ENCODE assay signal across 13 cellular contexts in genomic region chr19:15115080-15115479, GRCh38. TPM values are rescaled to one million over a fixed set of nuclear protein-coding genes. Genes with fewer than 3 reads are reported as not detected.
A peak's percentile ranks its signal among the peaks of the same experiment; 100 is the strongest.
DNase-seq lines count a peak whose midpoint lies in the region; ATAC-seq and TF ChIP-seq lines count a peak whose summit lies in the region.
"Had no signal": no experiment of that assay in that cellular context is flagged by ENCODE, and none has a peak within 500 bp of the region (broad histone marks: within the 10 kb centered on the region; RNA-seq: fewer than 3 reads in every experiment).

No MANE protein-coding gene starts in this region.

- H3K27ac ChIP-seq in coronary artery (peak overlapping the region; percentile 36 to 80), psoas muscle (peak overlapping the region; percentile 21)
- H3K27ac ChIP-seq: SK-N-MC had no signal

- H3K4me1 Mint-ChIP-seq in stimulated activated naive B cell treated with anti-CD40 and anti-IgM and Interleukin-4, amounts not matched to agents 10 μg/mL and 1 μg/mL and 100 μg/mL, for 72 hours, result no peaks in the 10 kb centered on the region
- H3K4me1 Mint-ChIP-seq: activated CD4-positive, alpha-beta memory T cell treated with anti-CD3 and anti-CD28 coated beads, Interleukin-2, amount 10 ng/mL, durations not matched to agents 7 days and 5 days; stimulated activated naive CD8-positive, alpha-beta T cell treated with anti-CD3 and anti-CD28 coated beads, Interleukin-15, amount 100 ng/mL, for 72 hours had no signal

- peak; percentile 83 for ATAC-seq in left ventricle myocardium superior
- peak; percentile 55 to 70 (median 60) for ATAC-seq in psoas muscle
- no peak for ATAC-seq in esophagus mucosa
- no peak for ATAC-seq in stimulated activated naive B cell treated with anti-CD40 and anti-IgM and Interleukin-4, amounts not matched to agents 10 μg/mL and 1 μg/mL and 100 μg/mL, for 72 hours (replicated peaks)
- no peak for ATAC-seq in HG03280 (IDR thresholded peaks at IDR 0.05; ENCODE audit: unreplicated experiment)
- ATAC-seq: stimulated activated naive CD8-positive, alpha-beta T cell treated with anti-CD3 and anti-CD28 coated beads, Interleukin-15, amount 100 ng/mL, for 72 hours had no signal

- no peaks in the 10 kb centered on the region for H3K4me1 ChIP-seq in psoas muscle

- H3K9me3 ChIP-seq in psoas muscle, result no peaks in the 10 kb centered on the region

- H3K27me3 Mint-ChIP-seq in stimulated activated naive B cell treated with anti-CD40 and anti-IgM and Interleukin-4, amounts not matched to agents 10 μg/mL and 1 μg/mL and 100 μg/mL, for 72 hours, result no peaks in the 10 kb centered on the region
- H3K27me3 Mint-ChIP-seq: activated CD4-positive, alpha-beta memory T cell treated with anti-CD3 and anti-CD28 coated beads, Interleukin-2, amount 10 ng/mL, durations not matched to agents 7 days and 5 days; stimulated activated naive CD8-positive, alpha-beta T cell treated with anti-CD3 and anti-CD28 coated beads, Interleukin-15, amount 100 ng/mL, for 72 hours had no signal

- no peak overlapping the region for H3K4me3 Mint-ChIP-seq in stimulated activated naive B cell treated with anti-CD40 and anti-IgM and Interleukin-4, amounts not matched to agents 10 μg/mL and 1 μg/mL and 100 μg/mL, for 72 hours
- H3K4me3 Mint-ChIP-seq: activated CD4-positive, alpha-beta memory T cell treated with anti-CD3 and anti-CD28 coated beads, Interleukin-2, amount 10 ng/mL, durations not matched to agents 7 days and 5 days; stimulated activated naive CD8-positive, alpha-beta T cell treated with anti-CD3 and anti-CD28 coated beads, Interleukin-15, amount 100 ng/mL, for 72 hours had no signal

- 39 to 44% (median 40%) methylated on average over 13 of the region's 13 CpGs for WGBS in psoas muscle, 3 donors

- no peaks in the 10 kb centered on the region for H3K9me3 Mint-ChIP-seq in stimulated activated naive B cell treated with anti-CD40 and anti-IgM and Interleukin-4, amounts not matched to agents 10 μg/mL and 1 μg/mL and 100 μg/mL, for 72 hours
- H3K9me3 Mint-ChIP-seq: activated CD4-positive, alpha-beta memory T cell treated with anti-CD3 and anti-CD28 coated beads, Interleukin-2, amount 10 ng/mL, durations not matched to agents 7 days and 5 days; stimulated activated naive CD8-positive, alpha-beta T cell treated with anti-CD3 and anti-CD28 coated beads, Interleukin-15, amount 100 ng/mL, for 72 hours had no signal

- peaks cover 5 to 79% of the 10 kb centered on the region in 2 donors for H3K36me3 ChIP-seq in psoas muscle (ENCODE audit: insufficient read depth in 1 of 2, low read depth in 1 of 2)

- no peaks in the 10 kb centered on the region for H3K27me3 ChIP-seq in psoas muscle (ENCODE audit: insufficient read depth in 3 of 3, low read length in 2 of 3)

- intact Hi-C loops in left ventricle myocardium superior (cut with micrococcal nuclease), result no loop called here
- intact Hi-C loops in psoas muscle (cut with DNase I), result no loop called here

- peak; percentile 31 for DNase-seq in Ammon's horn (ENCODE audit: low spot score)
- no peak for DNase-seq in coronary artery (ENCODE audit: low spot score)
- DNase-seq in left ventricle myocardium superior, result peak; percentile 94
- DNase-seq in psoas muscle, result peak; percentile 75 to 90
- no peak for DNase-seq in activated gamma-delta T cell (lab: John Stamatoyannopoulos, UW)
- no peak for DNase-seq in stimulated activated naive B cell treated with anti-CD40 and anti-IgM and Interleukin-4, amounts not matched to agents 10 μg/mL and 1 μg/mL and 100 μg/mL, for 72 hours
- DNase-seq: activated CD4-positive, alpha-beta memory T cell treated with anti-CD3 and anti-CD28 coated beads, Interleukin-2, amount 10 ng/mL, durations not matched to agents 7 days and 5 days; KBM-7; stimulated activated CD4-positive, alpha-beta T cell treated with anti-CD3 and anti-CD28 coated beads, Interleukin-2, amount 100 ng/mL, for 24 hours; stimulated activated naive CD8-positive, alpha-beta T cell treated with anti-CD3 and anti-CD28 coated beads, Interleukin-15, amount 100 ng/mL, for 72 hours had no signal

- peaks cover 31 to 48% of the 10 kb centered on the region in 2 donors for H3K36me3 Mint-ChIP-seq in stimulated activated naive B cell treated with anti-CD40 and anti-IgM and Interleukin-4, amounts not matched to agents 10 μg/mL and 1 μg/mL and 100 μg/mL, for 72 hours

- no peak overlapping the region for H3K27ac Mint-ChIP-seq in stimulated activated naive B cell treated with anti-CD40 and anti-IgM and Interleukin-4, amounts not matched to agents 10 μg/mL and 1 μg/mL and 100 μg/mL, for 72 hours
- H3K27ac Mint-ChIP-seq: activated CD4-positive, alpha-beta memory T cell treated with anti-CD3 and anti-CD28 coated beads, Interleukin-2, amount 10 ng/mL, durations not matched to agents 7 days and 5 days; stimulated activated naive CD8-positive, alpha-beta T cell treated with anti-CD3 and anti-CD28 coated beads, Interleukin-15, amount 100 ng/mL, for 72 hours had no signal

- no peak overlapping the region for H3K4me3 ChIP-seq in coronary artery
- no peak overlapping the region for H3K4me3 ChIP-seq in psoas muscle
- H3K4me3 ChIP-seq: SK-N-MC had no signal

- TF ChIP-seq CTCF in coronary artery (IDR thresholded peaks at IDR 0.05), result no peak
- TF ChIP-seq CTCF in psoas muscle (IDR thresholded peaks at IDR 0.05), result no peak

RNA-seq across cellular contexts. Expression of gene SYDE1, which starts 7.9 kb away (rescaled TPM):
- total RNA-seq in left ventricle myocardium superior, result 15.1 TPM
- 1 to 10 TPM; 4.5 to 4.9 (median 4.7) TPM for total RNA-seq in psoas muscle
- polyA plus RNA-seq in psoas muscle, result 1 to 10 TPM; 2.3 to 3.5 (median 2.6) TPM
- 2.4 TPM for total RNA-seq in esophagus mucosa
- total RNA-seq: activated CD4-positive, alpha-beta memory T cell treated with anti-CD3 and anti-CD28 coated beads, Interleukin-2, amount 10 ng/mL, durations not matched to agents 7 days and 5 days had no signal

RNA-seq across cellular contexts. Expression of gene OR1I1, which starts 33.1 kb away (rescaled TPM):
- total RNA-seq in left ventricle myocardium superior, result not detected
- total RNA-seq in psoas muscle, result not detected
- not detected for polyA plus RNA-seq in psoas muscle
- total RNA-seq in esophagus mucosa, result not detected
- total RNA-seq: activated CD4-positive, alpha-beta memory T cell treated with anti-CD3 and anti-CD28 coated beads, Interleukin-2, amount 10 ng/mL, durations not matched to agents 7 days and 5 days had no signal

Comparison
In these comparisons a context has a peak if more than half of its experiments do, and no peak if none do; other contexts are left out.
1. DNase-seq: peak in Ammon's horn (single experiment), left ventricle myocardium superior (single experiment) and psoas muscle (2 of 2); none in coronary artery (single experiment), activated gamma-delta T cell (single experiment) and stimulated activated naive B cell treated with anti-CD40 and anti-IgM and Interleukin-4, amounts not matched to agents 10 μg/mL and 1 μg/mL and 100 μg/mL, for 72 hours (single experiment).
2. ATAC-seq: peak in left ventricle myocardium superior (single experiment) and psoas muscle (4 of 4); none in esophagus mucosa (single experiment), stimulated activated naive B cell treated with anti-CD40 and anti-IgM and Interleukin-4, amounts not matched to agents 10 μg/mL and 1 μg/mL and 100 μg/mL, for 72 hours (0 of 2) and HG03280 (single experiment).